ENCODE assay signal across 8 cellular contexts in genomic region chr13:27007166-27007565, GRCh38.
A peak's percentile ranks its signal among the peaks of the same experiment; 100 is the strongest.
DNase-seq lines count a peak whose midpoint lies in the region; ATAC-seq and TF ChIP-seq lines count a peak whose summit lies in the region.

No MANE protein-coding gene starts in this region.

- H3K4me1 Mint-ChIP-seq in CD4-positive, alpha-beta memory T cell, result peaks cover 0 to 7% (median 1%) of the 10 kb centered on the region in 4 donors
- H3K4me1 Mint-ChIP-seq in activated CD8-positive, alpha-beta T cell treated with anti-CD3 and anti-CD28 coated beads for 36 hours (ENCODE audit: low read depth), result peaks cover 8% of the 10 kb centered on the region

- POLR2A ChIA-PET in CD4-positive, alpha-beta memory T cell (lab: Charles Lee; ENCODE audit: partially characterized antibody), result no interaction called here
- POLR2A ChIA-PET in activated CD8-positive, alpha-beta T cell treated with anti-CD3 and anti-CD28 coated beads for 36 hours (lab: Charles Lee), result interaction anchor here (0.6 kb wide), 1 partner anchor 327 kb away, joined by 6 read pairs; no protein-coding TSS in a partner anchor

- H3K36me3 ChIP-seq in adipocyte (ENCODE audit: control insufficient read depth, insufficient read depth, low read length, severe bottlenecking), result no peaks in the 10 kb centered on the region
- no peaks in the 10 kb centered on the region for H3K36me3 ChIP-seq in subcutaneous abdominal adipose tissue (ENCODE audit: control insufficient read depth in 5 of 5, insufficient read depth in 5 of 5, low read length in 5 of 5)
- no peaks in the 10 kb centered on the region for H3K36me3 ChIP-seq in CD4-positive, alpha-beta memory T cell (ENCODE audit: insufficient read depth, low read length)

- DNase-seq in NCI-H1417 treated with DMSO at 0.1 percent for 48 hours (lab: John Stamatoyannopoulos, UW), result peak; percentile 30
- DNase-seq in adipocyte (ENCODE audit: low read depth), result no peak
- no peak for DNase-seq in CD4-positive, alpha-beta memory T cell
- DNase-seq in HCEC 1CT, result no peak
- DNase-seq in activated CD8-positive, alpha-beta T cell treated with anti-CD3 and anti-CD28 coated beads for 36 hours, result no peak

- no peak for TF ChIP-seq CTCF in activated CD8-positive, alpha-beta T cell treated with anti-CD3 and anti-CD28 coated beads for 36 hours (IDR thresholded peaks at IDR 0.05)

- peaks cover 16% of the 10 kb centered on the region for H3K27me3 ChIP-seq in adipocyte (replicated peaks; ENCODE audit: control insufficient read depth, insufficient read depth, low read length)
- peaks cover 2% of the 10 kb centered on the region for H3K27me3 ChIP-seq in layer of hippocampus (ENCODE audit: control insufficient read depth, insufficient read depth, low read length)
- H3K27me3 ChIP-seq in subcutaneous abdominal adipose tissue (ENCODE audit: control insufficient read depth in 5 of 5, insufficient read depth in 4 of 5, low read length in 5 of 5), result peaks cover 6 to 25% (median 18%) of the 10 kb centered on the region in 5 donors
- H3K27me3 ChIP-seq in CD4-positive, alpha-beta memory T cell (ENCODE audit: insufficient read depth, low read length), result no peaks in the 10 kb centered on the region

- intact Hi-C loops in CD4-positive, alpha-beta memory T cell (cut with micrococcal nuclease), result no loop called here
- intact Hi-C loops in activated CD8-positive, alpha-beta T cell treated with anti-CD3 and anti-CD28 coated beads for 36 hours (cut with micrococcal nuclease), result no loop called here

- H3K27me3 Mint-ChIP-seq in CD4-positive, alpha-beta memory T cell, result peaks cover 23 to 39% of the 10 kb centered on the region in 2 donors
- H3K27me3 Mint-ChIP-seq in activated CD8-positive, alpha-beta T cell treated with anti-CD3 and anti-CD28 coated beads for 36 hours, result peaks cover 46% of the 10 kb centered on the region

- ATAC-seq in HG03025 (IDR thresholded peaks at IDR 0.05; ENCODE audit: low FRiP score, unreplicated experiment), result no peak
- no peak for ATAC-seq in activated CD8-positive, alpha-beta T cell treated with anti-CD3 and anti-CD28 coated beads for 36 hours

- H3K9ac ChIP-seq in adipocyte (ENCODE audit: low read length) (no peak overlapping the region), subcutaneous abdominal adipose tissue (ENCODE audit: low read length in 5 of 5) (peak overlapping the region in 1 of 5 donors; percentile 51)

- H3K9me3 Mint-ChIP-seq in CD4-positive, alpha-beta memory T cell, result no peaks in the 10 kb centered on the region
- no peaks in the 10 kb centered on the region for H3K9me3 Mint-ChIP-seq in activated CD8-positive, alpha-beta T cell treated with anti-CD3 and anti-CD28 coated beads for 36 hours

- H3K4me3 Mint-ChIP-seq in CD4-positive, alpha-beta memory T cell, result no peak overlapping the region
- H3K4me3 Mint-ChIP-seq in activated CD8-positive, alpha-beta T cell treated with anti-CD3 and anti-CD28 coated beads for 36 hours, result no peak overlapping the region

- H3K4me3 ChIP-seq in adipocyte (ENCODE audit: low read length) (peak overlapping the region; percentile 80), subcutaneous abdominal adipose tissue (ENCODE audit: low read depth in 1 of 5, low read length in 5 of 5) (peak overlapping the region in 4 of 5 donors; percentile 63 to 76 (median 67))
- no peak overlapping the region for H3K4me3 ChIP-seq in CD4-positive, alpha-beta memory T cell (ENCODE audit: low read length in 2 of 2)

- peak overlapping the region; percentile 81 for H3K27ac ChIP-seq in layer of hippocampus (ENCODE audit: low read depth, low read length)
- no peak overlapping the region for H3K27ac ChIP-seq in subcutaneous abdominal adipose tissue (ENCODE audit: low read depth, low read length)
- H3K27ac ChIP-seq in CD4-positive, alpha-beta memory T cell (ENCODE audit: low read depth, low read length), result no peak overlapping the region

- peaks cover 13% of the 10 kb centered on the region for H3K4me1 ChIP-seq in adipocyte (ENCODE audit: control insufficient read depth, insufficient read depth, low read length)
- peaks cover 1 to 22% (median 19%) of the 10 kb centered on the region in 5 donors for H3K4me1 ChIP-seq in subcutaneous abdominal adipose tissue (ENCODE audit: control insufficient read depth in 5 of 5, insufficient read depth in 5 of 5, low read length in 5 of 5)
- no peaks in the 10 kb centered on the region for H3K4me1 ChIP-seq in CD4-positive, alpha-beta memory T cell (ENCODE audit: insufficient read depth, low read length)

- no peak overlapping the region for H3K27ac Mint-ChIP-seq in CD4-positive, alpha-beta memory T cell
- H3K27ac Mint-ChIP-seq in activated CD8-positive, alpha-beta T cell treated with anti-CD3 and anti-CD28 coated beads for 36 hours, result no peak overlapping the region

- H3K9me3 ChIP-seq in adipocyte (ENCODE audit: control insufficient read depth, low read length), result peaks cover 7% of the 10 kb centered on the region
- H3K9me3 ChIP-seq in subcutaneous abdominal adipose tissue (ENCODE audit: control insufficient read depth in 5 of 5, low read length in 5 of 5), result peaks cover 0 to 10% (median 3%) of the 10 kb centered on the region in 5 donors
- H3K9me3 ChIP-seq in CD4-positive, alpha-beta memory T cell (ENCODE audit: control insufficient read depth in 1 of 2, low read length in 2 of 2), result no peaks in the 10 kb centered on the region

- H3K36me3 Mint-ChIP-seq in CD4-positive, alpha-beta memory T cell, result no peaks in the 10 kb centered on the region
- no peaks in the 10 kb centered on the region for H3K36me3 Mint-ChIP-seq in activated CD8-positive, alpha-beta T cell treated with anti-CD3 and anti-CD28 coated beads for 36 hours (ENCODE audit: low read depth)

- CTCF ChIA-PET in CD4-positive, alpha-beta memory T cell (lab: Charles Lee; ENCODE audit: partially characterized antibody), result interaction anchor here (1.1 kb wide), 1 partner anchor 355 kb away, joined by 4 read pairs; no protein-coding TSS in a partner anchor
- CTCF ChIA-PET in activated CD8-positive, alpha-beta T cell treated with anti-CD3 and anti-CD28 coated beads for 36 hours (lab: Charles Lee), result interaction anchor here (1.5 kb wide), 1 partner anchor 22 kb away, joined by 4 read pairs; no protein-coding TSS in a partner anchor

Comparison
In these comparisons a context has a peak if more than half of its experiments do, and no peak if none do; other contexts are left out.
1. H3K4me3 ChIP-seq: peak in adipocyte (single experiment) and subcutaneous abdominal adipose tissue (4 of 5); none in CD4-positive, alpha-beta memory T cell (0 of 2).